28 cellular contexts compared by ENCODE assay signal in genomic region chr9:114973216-114973615, GRCh38. TPM values are rescaled to one million over a fixed set of nuclear protein-coding genes. Genes with fewer than 3 reads are reported as not detected.
"Had no signal": no experiment of that assay in that cellular context is flagged by ENCODE, and none has a peak within 500 bp of the region (broad histone marks: within the 10 kb centered on the region; RNA-seq: fewer than 3 reads in every experiment).

No MANE protein-coding gene starts in this region.

- H3K9me3 Mint-ChIP-seq: naive B cell; natural killer cell; stimulated activated memory B cell treated with anti-CD40 and anti-IgM and Interleukin-4, amounts not matched to agents 10 μg/mL and 1 μg/mL and 100 μg/mL, for 72 hours; stimulated activated naive CD8-positive, alpha-beta T cell treated with anti-CD3 and anti-CD28 coated beads, Interleukin-15, amount 100 ng/mL, for 72 hours had no signal

- H3K27ac Mint-ChIP-seq: mesothelial cell of epicardium; natural killer cell; nephron progenitor cell; neural progenitor cell; stimulated activated memory B cell treated with anti-CD40 and anti-IgM and Interleukin-4, amounts not matched to agents 10 μg/mL and 1 μg/mL and 100 μg/mL, for 72 hours; stimulated activated naive CD8-positive, alpha-beta T cell treated with anti-CD3 and anti-CD28 coated beads, Interleukin-15, amount 100 ng/mL, for 72 hours had no signal

- H3K27me3 Mint-ChIP-seq: progenitor cell of endocrine pancreas; stimulated activated memory B cell treated with anti-CD40 and anti-IgM and Interleukin-4, amounts not matched to agents 10 μg/mL and 1 μg/mL and 100 μg/mL, for 72 hours; stimulated activated naive CD8-positive, alpha-beta T cell treated with anti-CD3 and anti-CD28 coated beads, Interleukin-15, amount 100 ng/mL, for 72 hours had no signal

- DNase-seq: islet precursor cell; left ventricle myocardium inferior; mesendoderm; naive B cell; natural killer cell; nephron progenitor cell; ovary; right lobe of liver; stimulated activated CD4-positive, alpha-beta T cell treated with anti-CD3 and anti-CD28 coated beads, Interleukin-1b, Interleukin-23, amount 100 ng/mL, for 48 hours; stimulated activated CD4-positive, alpha-beta T cell treated with anti-CD3 and anti-CD28 coated beads, Interleukin-2, amount 100 ng/mL, for 48 hours; stimulated activated CD4-positive, alpha-beta T cell treated with anti-CD3 and anti-CD28 coated beads, Interleukin-4, amount 100 ng/mL, for 4 hours; stimulated activated CD8-positive, alpha-beta memory T cell treated with anti-CD3 and anti-CD28 coated beads, Interleukin-4, amount 100 ng/mL, for 48 hours; stimulated activated naive CD4-positive, alpha-beta T cell treated with Interleukin-2 at 50 U/mL for 16 hours; stimulated activated naive CD8-positive, alpha-beta T cell treated with anti-CD3 and anti-CD28 coated beads, Interleukin-15, amount 100 ng/mL, for 72 hours; substantia nigra; upper lobe of left lung had no signal

- H3K36me3 Mint-ChIP-seq: mesothelial cell of epicardium; naive B cell; natural killer cell; neural progenitor cell; stimulated activated memory B cell treated with anti-CD40 and anti-IgM and Interleukin-4, amounts not matched to agents 10 μg/mL and 1 μg/mL and 100 μg/mL, for 72 hours had no signal

- H3K4me1 Mint-ChIP-seq: naive B cell; natural killer cell; nephron progenitor cell; neural progenitor cell; stimulated activated memory B cell treated with anti-CD40 and anti-IgM and Interleukin-4, amounts not matched to agents 10 μg/mL and 1 μg/mL and 100 μg/mL, for 72 hours had no signal

- H3K4me1 ChIP-seq: left ventricle myocardium inferior, neural progenitor cell, right atrium auricular region, right lobe of liver, tibial nerve had no signal

- H3K9me3 ChIP-seq: ovary, right atrium auricular region, right lobe of liver, tibial nerve, upper lobe of left lung had no signal

- H3K27me3 ChIP-seq: hepatocyte, ovary, right atrium auricular region, right lobe of liver, tibial nerve, upper lobe of left lung had no signal

- H3K4me3 ChIP-seq: hepatocyte, left ventricle myocardium inferior, lung, neural progenitor cell, ovary, right atrium auricular region, right lobe of liver, smooth muscle cell, tibial nerve, upper lobe of left lung had no signal

- H3K4me3 Mint-ChIP-seq: mesothelial cell of epicardium; naive B cell; natural killer cell; nephron progenitor cell; neural progenitor cell; stimulated activated memory B cell treated with anti-CD40 and anti-IgM and Interleukin-4, amounts not matched to agents 10 μg/mL and 1 μg/mL and 100 μg/mL, for 72 hours; stimulated activated naive CD8-positive, alpha-beta T cell treated with anti-CD3 and anti-CD28 coated beads, Interleukin-15, amount 100 ng/mL, for 72 hours had no signal

- H3K36me3 ChIP-seq: left ventricle myocardium inferior, neural progenitor cell, ovary, right atrium auricular region, right lobe of liver, tibial nerve, upper lobe of left lung had no signal

- H3K27ac ChIP-seq: hepatocyte, left ventricle myocardium inferior, neural progenitor cell, ovary, right atrium auricular region, right lobe of liver, tibial nerve, upper lobe of left lung had no signal

RNA-seq across cellular contexts. Expression of gene TNFSF8, which starts 42.8 kb away (rescaled TPM):
- total RNA-seq: hepatocyte, kidney epithelial cell, mesothelial cell of epicardium, progenitor cell of endocrine pancreas, pulmonary artery endothelial cell, renal cortical epithelial cell, smooth muscle cell had no signal
